8 cellular contexts compared by ENCODE assay signal in the genomic region with DNA sequence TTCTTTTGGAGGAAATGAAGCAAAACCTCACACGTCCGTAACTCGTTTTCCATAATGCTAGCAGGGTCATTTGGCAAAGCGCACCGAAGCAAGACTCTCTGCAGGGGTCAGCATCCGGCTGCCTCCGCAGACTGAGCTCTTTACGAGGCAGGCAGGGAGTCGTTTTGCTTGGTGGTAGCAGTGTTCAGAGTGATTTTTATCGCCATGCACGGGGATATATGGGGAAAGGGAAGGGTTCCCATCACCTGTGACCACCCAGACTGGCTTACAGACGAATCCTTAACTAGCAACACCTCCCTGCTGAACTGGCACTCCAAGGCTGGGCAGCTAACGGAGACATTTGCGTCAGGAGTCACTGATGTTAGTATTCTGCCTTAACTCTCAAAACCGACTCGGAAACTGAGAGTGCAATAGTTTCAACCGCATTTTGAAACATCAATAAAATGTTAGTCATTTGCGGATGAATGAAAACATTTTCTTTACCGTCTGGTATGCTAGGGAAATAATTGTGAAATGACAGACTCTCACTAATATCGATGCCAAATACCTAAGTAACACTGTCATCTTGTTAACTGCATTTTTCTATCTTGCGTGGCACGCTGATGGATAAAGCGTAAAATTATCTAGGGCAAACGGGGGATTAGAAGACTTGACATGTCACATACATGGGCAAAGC. TPM values are rescaled to one million over a fixed set of nuclear protein-coding genes. Genes with fewer than 3 reads are reported as not detected.
A peak's percentile ranks its signal among the peaks of the same experiment; 100 is the strongest.
DNase-seq lines count a peak whose midpoint lies in the region; ATAC-seq and TF ChIP-seq lines count a peak whose summit lies in the region.

No MANE protein-coding gene starts in this region.

- H3K4me1 ChIP-seq in PC-9 (replicated peaks; ENCODE audit: insufficient read depth): peaks cover 13% of the 10 kb centered on the region
- no peaks in the 10 kb centered on the region for H3K4me1 ChIP-seq in OCI-LY7 (ENCODE audit: insufficient read depth, low read length, poor library complexity, severe bottlenecking)

- no peaks in the 10 kb centered on the region for H3K27me3 ChIP-seq in PC-9 (ENCODE audit: insufficient read depth, low read depth)

- H3K9me3 ChIP-seq in PC-9 (ENCODE audit: insufficient read depth, low read depth): no peaks in the 10 kb centered on the region
- no peaks in the 10 kb centered on the region for H3K9me3 ChIP-seq in OCI-LY7 (ENCODE audit: low read length)

- H3K36me3 ChIP-seq in PC-9 (ENCODE audit: low read depth) (no peaks in the 10 kb centered on the region), OCI-LY7 (ENCODE audit: insufficient read depth, low read length) (no peaks in the 10 kb centered on the region)

- TF ChIP-seq CTCF in PC-9 (conservative IDR thresholded peaks at IDR 0.05) (no peak; the same call in 1 of the 2 replicates), choroid plexus epithelial cell (conservative IDR thresholded peaks at IDR 0.05; ENCODE audit: low read depth, low read length) (peak; percentile 36), OCI-LY7 (conservative IDR thresholded peaks at IDR 0.05; ENCODE audit: low read length) (no peak)

- CTCF ChIA-PET in PC-9 (lab: Charles Lee) (no interaction called here), OCI-LY7 (lab: Charles Lee; ENCODE audit: unreplicated experiment) (no interaction called here)

- BruUV-seq in PC-9 (replicated peaks; lab: Mats Ljungman, UMichigan): TSS peak; percentile 83
- no TSS peak for BruUV-seq in OCI-LY7 (replicated peaks; lab: Mats Ljungman, UMichigan)

- H3K4me3 ChIP-seq in PC-9 (peak overlapping the region; percentile 93), choroid plexus epithelial cell (ENCODE audit: low read depth, low read length) (peak overlapping the region; percentile 72), OCI-LY7 (ENCODE audit: low read depth, low read length, poor library complexity, severe bottlenecking) (no peak overlapping the region)

- H2AFZ ChIP-seq in PC-9 (peak overlapping the region; percentile 96), OCI-LY7 (ENCODE audit: low read length) (no peak overlapping the region)

- POLR2A ChIA-PET in PC-9 (lab: Charles Lee; ENCODE audit: unreplicated experiment): interaction anchor here (0.5 to 0.6 kb wide), 2 partner anchors 97 to 654 kb away, joined by 9 to 12 read pairs; no protein-coding TSS in a partner anchor
- POLR2A ChIA-PET in OCI-LY7 (lab: Charles Lee): interaction anchor here (0.7 to 1.3 kb wide), 2 partner anchors 16 to 328 kb away, joined by 3 read pairs; no protein-coding TSS in a partner anchor

- H4K20me1 ChIP-seq in PC-9 (ENCODE audit: insufficient read depth): no peaks in the 10 kb centered on the region
- H4K20me1 ChIP-seq in OCI-LY7 (ENCODE audit: insufficient read depth, low read length): no peaks in the 10 kb centered on the region

- H3K27ac ChIP-seq in PC-9 (peak overlapping the region; percentile 68), OCI-LY7 (ENCODE audit: low read depth, low read length, poor library complexity, severe bottlenecking) (no peak overlapping the region)

- H3K4me2 ChIP-seq in PC-9: peak overlapping the region; percentile 91
- H3K4me2 ChIP-seq in OCI-LY7 (ENCODE audit: low read length): no peak overlapping the region

- DNase-seq in EL: peak; percentile 98
- DNase-seq in PC-9: peak; percentile 9 to 89
- peak; percentile 92 for DNase-seq in choroid plexus epithelial cell (ENCODE audit: low read depth)
- peak; percentile 97 for DNase-seq in kidney tubule cell (ENCODE audit: low spot score)
- peak; percentile 43 for DNase-seq in stimulated activated CD8-positive, alpha-beta memory T cell treated with anti-CD3 and anti-CD28 coated beads, Interleukin-4, amount 100 ng/mL, for 48 hours
- no peak for DNase-seq in OCI-LY7 (ENCODE audit: low spot score)

- ATAC-seq in GM21390 (IDR thresholded peaks at IDR 0.05; ENCODE audit: unreplicated experiment): peak; percentile 53
- ATAC-seq in HG03571 (IDR thresholded peaks at IDR 0.05; ENCODE audit: unreplicated experiment): peak; percentile 56

- H3F3A ChIP-seq in PC-9 (ENCODE audit: insufficient read depth, low read depth): peaks cover 22% of the 10 kb centered on the region

- intact Hi-C loops in PC-9 (cut with micrococcal nuclease; ENCODE audit: unreplicated experiment): no loop called here
- intact Hi-C loops in OCI-LY7 (cut with micrococcal nuclease; ENCODE audit: unreplicated experiment): no loop called here

- H3K9me2 ChIP-seq in PC-9 (ENCODE audit: insufficient read depth) (no peaks in the 10 kb centered on the region), OCI-LY7 (ENCODE audit: insufficient read depth, low read length) (no peaks in the 10 kb centered on the region)

- H3K79me2 ChIP-seq in PC-9 (ENCODE audit: low read depth) (no peaks in the 10 kb centered on the region), OCI-LY7 (ENCODE audit: insufficient read depth, low read depth, low read length) (no peaks in the 10 kb centered on the region)

RNA-seq across cellular contexts. Expression of a gene that starts 2.2 kb away (rescaled TPM):
- total RNA-seq in PC-9 (2021) (0.23 and 0.44 TPM in 2 replicates), OCI-LY7 (2022) (not detected in 2 replicates)
- total RNA-seq in OCI-LY7 (2014; rRNA removed; shearing (Covaris generic)): not detected in 2 replicates
